8 cellular contexts compared by ENCODE assay signal in the genomic region with DNA sequence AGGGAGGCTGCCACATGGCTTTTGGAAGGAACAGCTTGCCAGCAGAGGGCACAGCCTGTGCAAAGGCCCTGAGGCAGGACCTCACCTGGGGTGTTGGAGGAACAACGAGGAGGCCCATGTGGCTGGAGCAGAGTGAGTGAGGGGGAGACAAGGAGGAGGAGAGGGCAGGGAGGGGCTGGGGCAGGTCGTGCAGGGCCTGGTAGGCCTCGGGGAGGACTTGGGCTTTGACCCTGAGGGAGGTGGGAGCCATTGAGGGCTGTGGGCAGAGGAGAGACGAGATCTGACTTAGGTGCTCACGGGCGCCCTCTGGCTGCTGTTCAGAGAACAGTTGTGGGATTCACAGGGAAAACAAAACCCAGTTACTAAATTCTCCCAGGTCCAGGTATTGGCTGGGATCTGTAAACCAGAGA. TPM values are rescaled to one million over a fixed set of nuclear protein-coding genes. Genes with fewer than 3 reads are reported as not detected.
DNase-seq lines count a peak whose midpoint lies in the region; ATAC-seq, FAIRE-seq and TF ChIP-seq lines count a peak whose summit lies in the region.

No MANE protein-coding gene starts in this region.

- H3K9me3 ChIP-seq in cardiac muscle cell (ENCODE audit: low read depth), result no peaks in the 10 kb centered on the region
- H3K9me3 ChIP-seq in SK-N-SH, result no peaks in the 10 kb centered on the region
- H3K9me3 ChIP-seq in small intestine (ENCODE audit: control insufficient read depth, low read depth), result no peaks in the 10 kb centered on the region

- TF ChIP-seq EP300 in SK-N-SH (IDR thresholded peaks at IDR 0.05; ENCODE audit: borderline replicate concordance in 1 of 2, low read depth in 1 of 2, low read length in 1 of 2), result no peak

- TF ChIP-seq CTCF in cardiac muscle cell (IDR thresholded peaks at IDR 0.05; ENCODE audit: low read depth, low read length), result peak; percentile 45
- peak; percentile 64 for TF ChIP-seq CTCF in SK-N-SH (IDR thresholded peaks at IDR 0.05)
- TF ChIP-seq CTCF in choroid plexus epithelial cell (conservative IDR thresholded peaks at IDR 0.05; ENCODE audit: low read depth, low read length), result peak; percentile 62

- no peaks in the 10 kb centered on the region for H3K79me2 ChIP-seq in SK-N-SH (ENCODE audit: insufficient read depth)

- no peaks in the 10 kb centered on the region for H3F3A ChIP-seq in SK-N-SH (replicated peaks; ENCODE audit: insufficient read depth)

- no peak overlapping the region for H2AFZ ChIP-seq in SK-N-SH (ENCODE audit: low read depth)

- peaks cover 12% of the 10 kb centered on the region for H3K27me3 ChIP-seq in cardiac muscle cell
- H3K27me3 ChIP-seq in SK-N-SH (ENCODE audit: insufficient read depth), result peaks cover 38% of the 10 kb centered on the region
- peaks cover 0 to 13% of the 10 kb centered on the region in 2 donors for H3K27me3 ChIP-seq in small intestine (ENCODE audit: control insufficient read depth in 2 of 2, insufficient read depth in 2 of 2, low read length in 2 of 2)

- intact Hi-C loops in cardiac septum (cut with DNase I), result no loop called here

- H3K27ac ChIP-seq in cardiac muscle cell, result no peak overlapping the region
- no peak overlapping the region for H3K27ac ChIP-seq in SK-N-SH (ENCODE audit: low read depth in 2 of 2, low read length in 1 of 2)
- no peak overlapping the region for H3K27ac ChIP-seq in small intestine (ENCODE audit: low read depth in 1 of 2, low read length in 1 of 2)

- H3K36me3 ChIP-seq in cardiac muscle cell (no peaks in the 10 kb centered on the region), SK-N-SH (replicated peaks in 1 of 2; ENCODE audit: control insufficient read depth in 1 of 2, insufficient read depth in 2 of 2, low read length in 1 of 2) (no peaks in the 10 kb centered on the region), small intestine (ENCODE audit: control insufficient read depth in 2 of 2, insufficient read depth in 2 of 2, low read length in 2 of 2) (no peaks in the 10 kb centered on the region)

- no peak overlapping the region for H3K9ac ChIP-seq in SK-N-SH

- H4K20me1 ChIP-seq in SK-N-SH (ENCODE audit: insufficient read depth), result no peaks in the 10 kb centered on the region

- H3K4me1 ChIP-seq in cardiac muscle cell (ENCODE audit: low read depth), result no peaks in the 10 kb centered on the region
- H3K4me1 ChIP-seq in SK-N-SH (ENCODE audit: control insufficient read depth in 1 of 2, insufficient read depth in 2 of 2, low read depth in 1 of 2, low read length in 1 of 2), result no peaks in the 10 kb centered on the region; a peak in 1 of 4 replicates
- no peaks in the 10 kb centered on the region for H3K4me1 ChIP-seq in small intestine (ENCODE audit: control insufficient read depth in 2 of 2, insufficient read depth in 1 of 2, low read depth in 1 of 2, low read length in 1 of 2)

- ATAC-seq in GM21529 (IDR thresholded peaks at IDR 0.05; ENCODE audit: unreplicated experiment), result no peak

- no peak for FAIRE-seq in small intestine (lab: Jason Lieb, UNC)

- DNase-seq in cardiac muscle cell (ENCODE audit: low read depth in 1 of 2, low spot score in 1 of 2) (peak; percentile 27 to 38), cardiac septum (ENCODE audit: low spot score) (no peak), SK-N-SH (peak; percentile 69), choroid plexus epithelial cell (ENCODE audit: low read depth) (peak; percentile 29), small intestine (peak; percentile 12), SW480 (ENCODE audit: low spot score) (no peak), SIG-M5 treated with dmso at 0.1 percent for 504 hours (lab: John Stamatoyannopoulos, UW; ENCODE audit: unreplicated experiment) (no peak)

- POLR2A ChIA-PET in SK-N-SH (lab: Yijun Ruan, JAX), result no interaction called here

- CTCF ChIA-PET in SK-N-SH (lab: Yijun Ruan, JAX), result interaction anchor here (0.5 to 2.2 kb wide), 13 partner anchors 9 to 581 kb away, joined by 3 to 11 read pairs (median 4); no protein-coding TSS in a partner anchor

- H3K4me3 ChIP-seq in cardiac muscle cell (no peak overlapping the region), SK-N-SH (ENCODE audit: low read depth in 2 of 2, low read length in 1 of 2) (no peak overlapping the region), choroid plexus epithelial cell (ENCODE audit: low read depth, low read length) (no peak overlapping the region), small intestine (ENCODE audit: low read depth in 1 of 2, low read length in 2 of 2) (no peak overlapping the region)

- no peak overlapping the region for H3K4me2 ChIP-seq in SK-N-SH

- TF ChIP-seq RAD21 in SK-N-SH (IDR thresholded peaks at IDR 0.05; ENCODE audit: low read length), result peak; percentile 42

- H3K9me2 ChIP-seq in SK-N-SH, result no peaks in the 10 kb centered on the region

- WGBS in SK-N-SH (ENCODE audit: low lambda C conversion rate), result 0% methylated on average over 6 of the region's 6 CpGs
- 24 to 39% (median 29%) methylated on average over 6 of the region's 6 CpGs for WGBS in small intestine, 3 donors

TF ChIP-seq in SK-N-SH, 30 proteins besides CTCF, POLR2A, EP300 and RAD21:
- TF ChIP-seq SMC3 (IDR thresholded peaks at IDR 0.05; ENCODE audit: low read depth, low read length) (peak; percentile 40; the same call in 1 of the 2 replicates), RCOR1 (IDR thresholded peaks at IDR 0.05; ENCODE audit: low read length) (no peak)

RNA-seq across cellular contexts. Expression of a gene that starts 25.2 kb away (rescaled TPM):
- total RNA-seq in cardiac muscle cell (not detected in 2 replicates), cardiac septum (not detected)
- polyA plus RNA-seq in cardiac muscle cell (0.60 TPM in 1 of 2 replicates, not detected in the other), SK-N-SH (2012; rRNA removed) (not detected in 2 replicates), small intestine (not detected)
- not detected in 2 replicates for polyA plus RNA-seq in SK-N-SH (2012; cell fraction: cytosol; rRNA removed)
- not detected in 2 replicates for polyA plus RNA-seq in SK-N-SH (2012; cell fraction: nucleus; rRNA removed)

Comparison
In these comparisons a context has a peak if more than half of its experiments do, and no peak if none do; other contexts are left out.
1. DNase-seq: peak in cardiac muscle cell (2 of 2), SK-N-SH (single experiment), choroid plexus epithelial cell (single experiment) and small intestine (single experiment); none in cardiac septum (single experiment), SW480 (single experiment) and SIG-M5 treated with dmso at 0.1 percent for 504 hours (single experiment).
2. Peak in every context shown above with its lines, with median percentiles within 50 percentile points of each other: CTCF ChIP-seq.